ENCODE assay signal across 8 cellular contexts in the genomic region with DNA sequence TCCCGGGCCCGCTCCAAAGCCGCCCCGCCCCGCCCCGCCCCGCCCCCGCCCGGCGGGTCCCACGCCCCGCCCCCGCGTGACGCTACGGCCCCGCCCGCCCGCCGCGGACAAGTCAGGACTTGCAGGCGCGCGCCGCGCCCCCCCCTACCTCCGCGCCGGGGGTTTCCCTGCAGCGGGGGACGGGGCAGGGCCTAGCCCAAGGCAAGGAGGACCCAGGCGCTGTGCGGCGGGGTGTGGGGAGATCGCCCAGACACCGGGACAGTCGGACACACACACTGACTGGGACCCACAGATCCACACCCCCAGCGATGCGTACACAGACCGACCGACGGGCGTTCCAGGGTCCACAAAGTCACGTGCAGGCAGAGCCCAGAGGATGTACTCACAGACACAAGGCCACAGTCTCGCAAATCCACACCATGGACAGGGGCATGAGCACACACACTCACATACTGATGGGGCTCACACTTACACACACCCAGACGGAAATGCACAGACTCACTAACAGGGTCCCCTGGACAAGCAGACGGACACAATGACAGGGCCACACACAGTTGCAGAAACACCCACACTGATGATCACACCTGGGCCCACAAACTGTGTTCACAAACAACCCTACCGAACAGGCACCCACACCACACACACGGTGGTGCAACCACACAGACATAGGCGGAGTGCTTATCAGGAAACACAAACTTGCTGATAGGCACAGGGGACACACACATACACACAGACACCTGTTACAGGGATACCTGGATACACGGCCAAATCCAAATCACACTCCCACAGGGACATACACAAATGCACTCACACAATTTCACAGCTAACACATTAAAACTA. TPM values are rescaled to one million over a fixed set of nuclear protein-coding genes. Genes with fewer than 3 reads are reported as not detected.
DNase-seq lines count a peak whose midpoint lies in the region; ATAC-seq and TF ChIP-seq lines count a peak whose summit lies in the region.

No MANE protein-coding gene starts in this region.

- H3K9me3 ChIP-seq in breast epithelium = no peaks in the 10 kb centered on the region

- ATAC-seq in GM19455 (IDR thresholded peaks at IDR 0.05; ENCODE audit: unreplicated experiment) = peak; percentile 31

- H3K4me1 ChIP-seq in breast epithelium = peaks cover 3 to 7% of the 10 kb centered on the region in 2 donors

- peak; percentile 40 for TF ChIP-seq POLR2A in breast epithelium (IDR thresholded peaks at IDR 0.05)

- intact Hi-C loops in breast epithelium (cut with DNase I; ENCODE audit: low total_unique reads) = loop anchor here (1.0 kb wide), 1 partner anchor 16 kb away; no protein-coding TSS in a partner anchor

- DNase-seq in CD1c-positive myeloid dendritic cell (ENCODE audit: extremely low spot score) = peak; percentile 90
- DNase-seq in MV-4-11 (lab: John Stamatoyannopoulos, UW) = peak; percentile 74
- peak; percentile 83 to 85 for DNase-seq in breast epithelium (ENCODE audit: low spot score in 2 of 2)
- peak; percentile 85 for DNase-seq in iPS-NIHi11 (ENCODE audit: low spot score)
- no peak for DNase-seq in NCI-H1694 (lab: John Stamatoyannopoulos, UW)

- TF ChIP-seq CTCF in VCaP (conservative IDR thresholded peaks at IDR 0.05) (no peak), breast epithelium (IDR thresholded peaks at IDR 0.05) (no peak)

- H3K4me3 ChIP-seq in breast epithelium (peak overlapping the region; percentile 97 to 99 (median 98)), skin epidermis (peak overlapping the region; percentile 65 to 99 (median 87))

- H3K27ac ChIP-seq in VCaP (peak overlapping the region; percentile 85), breast epithelium (peak overlapping the region; percentile 99 to 100), skin epidermis (peak overlapping the region in 20 of 21 experiments; percentile 39 to 98 (median 79))

- H3K27me3 ChIP-seq in breast epithelium = no peaks in the 10 kb centered on the region

- no peaks in the 10 kb centered on the region for H3K36me3 ChIP-seq in breast epithelium

RNA-seq across cellular contexts. Expression of gene BBC3, which starts 0.4 kb away (rescaled TPM):
- 1 to 10 TPM; 4.5 to 7.5 (median 6.4) TPM for total RNA-seq in breast epithelium

RNA-seq across cellular contexts. Expression of gene CCDC9, which starts 24.9 kb away (rescaled TPM):
- total RNA-seq in breast epithelium = 10 to 100 TPM in 2 of 3 donors, 1 to 10 TPM in 1; 9.4 to 15.1 (median 14.8) TPM

RNA-seq across cellular contexts. Expression of gene INAFM1, which starts 43.2 kb away (rescaled TPM):
- 10 to 100 TPM in 1 of 3 donors, 1 to 10 TPM in 2; 5.3 to 10.5 (median 7.2) TPM for total RNA-seq in breast epithelium
